Comparison of ENCODE assay signal across 21 cellular contexts in genomic region chr7:157719705-157720655, GRCh38.
A peak's percentile ranks its signal among the peaks of the same experiment; 100 is the strongest.
DNase-seq lines count a peak whose midpoint lies in the region; ATAC-seq, FAIRE-seq and TF ChIP-seq lines count a peak whose summit lies in the region.
"Had no signal": no experiment of that assay in that cellular context is flagged by ENCODE, and none has a peak within 500 bp of the region (broad histone marks: within the 10 kb centered on the region; RNA-seq: fewer than 3 reads in every experiment).

No MANE protein-coding gene starts in this region.

- peaks cover 13% of the 10 kb centered on the region for H3K4me1 Mint-ChIP-seq in neural crest cell
- H3K4me1 Mint-ChIP-seq: CD14-positive monocyte had no signal

- intact Hi-C loops in cardiac septum (cut with DNase I) (no loop called here), K562 (cut with micrococcal nuclease) (no loop called here)

- no peaks in the 10 kb centered on the region for H3K9me1 ChIP-seq in K562 (ENCODE audit: control insufficient read depth, insufficient read depth, low read length)

- no peak overlapping the region for H2AFZ ChIP-seq in K562 (ENCODE audit: low read depth, low read length)

- H3K9me3 ChIP-seq in right atrium auricular region = no peaks in the 10 kb centered on the region
- H3K9me3 ChIP-seq in K562 (replicated peaks; ENCODE audit: control insufficient read depth, insufficient read depth, low read depth, low read length) = no peaks in the 10 kb centered on the region
- no peaks in the 10 kb centered on the region for H3K9me3 ChIP-seq in upper lobe of left lung

- no peaks in the 10 kb centered on the region for H3K36me3 Mint-ChIP-seq in neural crest cell (ENCODE audit: low read depth)
- H3K36me3 Mint-ChIP-seq: CD14-positive monocyte; CD8-positive, alpha-beta T cell had no signal

- POLR2A ChIA-PET in K562 (lab: Yijun Ruan, JAX) = interaction anchor here (0.6 to 1.3 kb wide), 4 partner anchors 20 to 255 kb away, joined by 3 to 6 read pairs (median 4); no protein-coding TSS in a partner anchor

- TF ChIP-seq EP300 in K562 (IDR thresholded peaks at IDR 0.05; ENCODE audit: low read length) = no peak
- no peak for TF ChIP-seq EP300 in upper lobe of left lung (IDR thresholded peaks at IDR 0.05)

- no peak overlapping the region for H3K4me2 ChIP-seq in K562 (ENCODE audit: insufficient read depth, low read length)

- BruUV-seq in K562 (replicated peaks; lab: Mats Ljungman, UMichigan) = no TSS peak

- 4% methylated on average over 36 of the region's 36 CpGs for WGBS in K562 (ENCODE audit: insufficient coverage, low coverage, missing lambda C conversion rate)
- WGBS in upper lobe of left lung, 2 donors = 92 to 94% methylated on average over 34 to 36 of the region's 36 CpGs

- peaks cover 9% of the 10 kb centered on the region; the same call in 1 of the 2 replicates for H4K20me1 ChIP-seq in K562 (replicated peaks; ENCODE audit: control insufficient read depth, insufficient read depth, low read length)

- H3K79me2 ChIP-seq in K562 (ENCODE audit: control insufficient read depth, insufficient read depth, low read length) = no peaks in the 10 kb centered on the region

- H3K4me3 ChIP-seq in right atrium auricular region (no peak overlapping the region), K562 (no peak overlapping the region), upper lobe of left lung (no peak overlapping the region)

- FAIRE-seq in K562 (lab: Jason Lieb, UNC) = no peak
- FAIRE-seq: A204.1, D721Med, G401.6, GM12891, H1, HTR-8/SVneo had no signal

- no peak for TF ChIP-seq RAD21 in K562 (CRISPR knock-in tag; conservative IDR thresholded peaks at IDR 0.05 in 1 of 2, IDR thresholded peaks at IDR 0.05 in 1 of 2)

- H3K27me3 ChIP-seq in right atrium auricular region (no peaks in the 10 kb centered on the region), K562 (ENCODE audit: control insufficient read depth in 2 of 2, insufficient read depth in 2 of 2, low read length in 2 of 2) (peaks cover 78 to 93% of the 10 kb centered on the region in 2 experiments), upper lobe of left lung (no peaks in the 10 kb centered on the region)

- ATAC-seq in K562 = no peak
- ATAC-seq in upper lobe of left lung (ENCODE audit: low FRiP score in 2 of 2) = no peak
- ATAC-seq: CD8-positive, alpha-beta T cell had no signal

- H3K36me3 ChIP-seq in right atrium auricular region = no peaks in the 10 kb centered on the region
- H3K36me3 ChIP-seq in K562 (ENCODE audit: control insufficient read depth, insufficient read depth, low read length) = no peaks in the 10 kb centered on the region
- H3K36me3 ChIP-seq in upper lobe of left lung = no peaks in the 10 kb centered on the region

- no peak overlapping the region for H3K4me3 Mint-ChIP-seq in neural crest cell
- H3K4me3 Mint-ChIP-seq: CD14-positive monocyte; CD8-positive, alpha-beta T cell; HFFc6 had no signal

- H3K27ac Mint-ChIP-seq in neural crest cell (ENCODE audit: unreplicated experiment) = peak overlapping the region; percentile 59
- H3K27ac Mint-ChIP-seq: CD8-positive, alpha-beta T cell; HFFc6 had no signal

- peaks cover 10% of the 10 kb centered on the region for H3K27me3 Mint-ChIP-seq in neural crest cell (ENCODE audit: low read depth)

- TF ChIP-seq CTCF in right atrium auricular region (IDR thresholded peaks at IDR 0.05) (no peak), K562 (IDR thresholded peaks at IDR 0.05 in 2 of 3, conservative IDR thresholded peaks at IDR 0.05 in 1 of 3; ENCODE audit: insufficient read depth in 2 of 3, low read depth in 1 of 3, low read length in 3 of 3) (no peak), neural crest cell (conservative IDR thresholded peaks at IDR 0.05) (no peak), upper lobe of left lung (IDR thresholded peaks at IDR 0.05) (no peak)

- TF ChIP-seq POLR2A in K562 (conservative IDR thresholded peaks at IDR 0.05) = no peak
- no peak for TF ChIP-seq POLR2A in upper lobe of left lung (IDR thresholded peaks at IDR 0.05)

- H3K9me3 Mint-ChIP-seq in neural crest cell = no peaks in the 10 kb centered on the region
- H3K9me3 Mint-ChIP-seq: CD8-positive, alpha-beta T cell had no signal

- H3K4me1 ChIP-seq in right atrium auricular region (no peaks in the 10 kb centered on the region), K562 (replicated peaks in 1 of 2; ENCODE audit: control insufficient read depth in 2 of 2, insufficient read depth in 2 of 2, low read length in 2 of 2) (peaks cover 0 to 8% of the 10 kb centered on the region in 2 experiments; a peak in 2 of 5 replicates), upper lobe of left lung (no peaks in the 10 kb centered on the region)

- CTCF ChIA-PET in K562 (lab: Yijun Ruan, JAX; ENCODE audit: low intra/inter-chr PET ratio) = no interaction called here

- in situ Hi-C loops in K562 (cut with MboI) = no loop called here
- in situ Hi-C loops in ACHN (cut with HindIII; ENCODE audit: low pct_ligation_motif_present, low pct_unique_long_range_greater_than_20kb, low sequenced_read_pairs) = no loop called here

- H3K27ac ChIP-seq in right atrium auricular region = no peak overlapping the region
- H3K27ac ChIP-seq in K562 (ENCODE audit: extremely low read depth, low read depth, low read length) = no peak overlapping the region
- no peak overlapping the region for H3K27ac ChIP-seq in upper lobe of left lung

- peak; percentile 74 for DNase-seq in cardiac septum (ENCODE audit: low spot score)
- DNase-seq in right atrium auricular region (ENCODE audit: low spot score) = no peak
- no peak for DNase-seq in K562 (ENCODE audit: extremely low read depth in 1 of 4, low spot score in 3 of 4)
- DNase-seq in neural crest cell (ENCODE audit: low read depth, low spot score) = no peak
- peak; percentile 7 to 72 for DNase-seq in upper lobe of left lung
- no peak for DNase-seq in ACHN
- DNase-seq in NCI-H2029 (lab: John Stamatoyannopoulos, UW) = no peak
- DNase-seq: CD8-positive, alpha-beta T cell; COR-L47; DMS153; DMS79 treated with DMSO at 0.1 percent for 48 hours; EL; HCEC 1CT; HFFc6 had no signal

- H3K9ac ChIP-seq in K562 (ENCODE audit: insufficient read depth in 1 of 2, low read depth in 2 of 2, low read length in 2 of 2) = no peak overlapping the region

TF ChIP-seq in K562, 482 proteins besides CTCF, POLR2A, EP300 and RAD21 (continues in another document):
- TF ChIP-seq ZNF175 (CRISPR knock-in tag; IDR thresholded peaks at IDR 0.05; ENCODE audit: low read depth) = no peak
- TF ChIP-seq SNIP1 (IDR thresholded peaks at IDR 0.05; ENCODE audit: low read depth) = no peak
- no peak for TF ChIP-seq BRF1 (IDR thresholded peaks at IDR 0.05; ENCODE audit: borderline replicate concordance, extremely low read depth, insufficient read length)
- TF ChIP-seq PBX2 (CRISPR knock-in tag; IDR thresholded peaks at IDR 0.05; ENCODE audit: low read depth) = no peak
- no peak for TF ChIP-seq PBX2 (tag; conservative IDR thresholded peaks at IDR 0.05; ENCODE audit: low read depth)
- TF ChIP-seq REST (CRISPR knock-in tag; IDR thresholded peaks at IDR 0.05; ENCODE audit: low read depth) = no peak
- TF ChIP-seq CCNT2 (IDR thresholded peaks at IDR 0.05; ENCODE audit: borderline replicate concordance, extremely low read depth, insufficient read length, low read depth, low read length) = no peak
- no peak for TF ChIP-seq ZNF408 (CRISPR knock-in tag; IDR thresholded peaks at IDR 0.05; ENCODE audit: low read depth)
- TF ChIP-seq RB1 (IDR thresholded peaks at IDR 0.05; ENCODE audit: low read depth) = no peak
- TF ChIP-seq L3MBTL2 (IDR thresholded peaks at IDR 0.05) = no peak
- peak; percentile 65 for TF ChIP-seq ZNF316 (IDR thresholded peaks at IDR 0.05)

Comparison
In these comparisons a context has a peak if more than half of its experiments do, and no peak if none do; other contexts are left out.
1. DNase-seq: peak in cardiac septum (single experiment) and upper lobe of left lung (2 of 2); none in right atrium auricular region (single experiment), K562 (0 of 4), neural crest cell (single experiment), ACHN (single experiment) and NCI-H2029 (single experiment).